Comparison of ENCODE assay signal across 23 cellular contexts in the genomic region with DNA sequence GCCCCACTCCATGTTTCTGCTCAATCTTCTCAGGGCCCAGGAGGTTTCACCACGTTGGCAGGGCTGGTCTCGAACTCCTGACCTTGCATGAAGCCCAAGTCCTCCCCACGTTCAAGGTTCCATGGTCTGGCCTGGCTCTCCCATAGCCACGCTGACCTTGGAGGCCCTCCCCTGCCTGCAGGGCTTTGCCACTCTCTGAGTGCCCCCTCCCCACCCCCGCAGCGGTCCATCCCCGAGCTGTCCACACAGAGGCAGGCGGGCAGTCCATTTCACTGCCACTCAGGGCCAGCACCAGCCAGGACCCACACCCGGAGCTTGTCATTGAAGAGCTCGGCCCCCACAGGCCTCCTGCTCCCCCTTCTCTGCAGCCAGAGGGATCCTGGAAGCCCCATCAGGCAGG. TPM values are rescaled to one million over a fixed set of nuclear protein-coding genes. Genes with fewer than 3 reads are reported as not detected.
"Had no signal": no experiment of that assay in that cellular context is flagged by ENCODE, and none has a peak within 500 bp of the region (broad histone marks: within the 10 kb centered on the region; RNA-seq: fewer than 3 reads in every experiment).

No MANE protein-coding gene starts in this region.

- H3K27ac ChIP-seq: adrenal gland, breast epithelium, Peyer's patch, RWPE1, SJCRH30, VCaP had no signal

- H3K27ac Mint-ChIP-seq: activated CD8-positive, alpha-beta T cell treated with anti-CD3 and anti-CD28 coated beads for 36 hours; activated naive CD8-positive, alpha-beta T cell treated with anti-CD3 and anti-CD28 coated beads, Interleukin-2, amount 10 ng/mL, durations not matched to agents 7 days and 5 days; activated T-cell treated with anti-CD3 and anti-CD28 coated beads, Interleukin-2, amount 50 U/mL, for 72 hours; activated T-helper 2 cell treated with anti-CD3 and anti-CD28 coated beads, Interferon-gamma antibody, Interleukin-2, Interleukin-4, amounts not matched to agents 10 μg/mL and 5 μg/mL and 100 μg/mL, durations not matched to agents 14 hours and 24 hours and 36 hours had no signal

- H3K4me3 ChIP-seq: adrenal gland, breast epithelium, Peyer's patch, SJCRH30 had no signal

- H3K9ac ChIP-seq: SK-N-SH had no signal

- H3K4me1 ChIP-seq: adrenal gland, breast epithelium, Peyer's patch, SJCRH30 had no signal

- H3K27me3 Mint-ChIP-seq: activated naive CD8-positive, alpha-beta T cell treated with anti-CD3 and anti-CD28 coated beads, Interleukin-2, amount 10 ng/mL, durations not matched to agents 7 days and 5 days had no signal

- H3K9me3 ChIP-seq: adrenal gland, breast epithelium, Peyer's patch, SJCRH30, SK-N-SH had no signal

- H3K9me3 Mint-ChIP-seq: activated CD8-positive, alpha-beta T cell treated with anti-CD3 and anti-CD28 coated beads for 36 hours; activated naive CD8-positive, alpha-beta T cell treated with anti-CD3 and anti-CD28 coated beads, Interleukin-2, amount 10 ng/mL, durations not matched to agents 7 days and 5 days; activated T-cell treated with anti-CD3 and anti-CD28 coated beads, Interleukin-2, amount 50 U/mL, for 72 hours; activated T-helper 2 cell treated with anti-CD3 and anti-CD28 coated beads, Interferon-gamma antibody, Interleukin-2, Interleukin-4, amounts not matched to agents 10 μg/mL and 5 μg/mL and 100 μg/mL, durations not matched to agents 14 hours and 24 hours and 36 hours had no signal

- H3K27me3 ChIP-seq: adrenal gland, breast epithelium, Peyer's patch, SJCRH30 had no signal

- ATAC-seq: activated CD8-positive, alpha-beta T cell treated with anti-CD3 and anti-CD28 coated beads for 36 hours; activated T-cell treated with anti-CD3 and anti-CD28 coated beads, Interleukin-2, amount 50 U/mL, for 72 hours had no signal

- H3K4me3 Mint-ChIP-seq: activated CD8-positive, alpha-beta T cell treated with anti-CD3 and anti-CD28 coated beads for 36 hours; activated naive CD8-positive, alpha-beta T cell treated with anti-CD3 and anti-CD28 coated beads, Interleukin-2, amount 10 ng/mL, durations not matched to agents 7 days and 5 days; activated T-cell treated with anti-CD3 and anti-CD28 coated beads, Interleukin-2, amount 50 U/mL, for 72 hours had no signal

- H3K36me3 ChIP-seq: adrenal gland, breast epithelium, Peyer's patch, SJCRH30 had no signal

- H3K36me3 Mint-ChIP-seq: activated naive CD8-positive, alpha-beta T cell treated with anti-CD3 and anti-CD28 coated beads, Interleukin-2, amount 10 ng/mL, durations not matched to agents 7 days and 5 days had no signal

- H3K4me1 Mint-ChIP-seq: activated naive CD8-positive, alpha-beta T cell treated with anti-CD3 and anti-CD28 coated beads, Interleukin-2, amount 10 ng/mL, durations not matched to agents 7 days and 5 days had no signal

- DNase-seq: activated CD4-positive, alpha-beta T cell treated with anti-CD3 and anti-CD28 coated beads for 4 hours; activated CD8-positive, alpha-beta memory T cell treated with anti-CD3 and anti-CD28 coated beads, Interleukin-2, amount 50 U/mL, for 4 hours; activated CD8-positive, alpha-beta T cell treated with anti-CD3 and anti-CD28 coated beads for 36 hours; activated gamma-delta T cell treated with Interleukin-2 at 50 U/mL for 16 hours; activated naive CD4-positive, alpha-beta T cell treated with anti-CD3 and anti-CD28 coated beads, Interleukin-2, amount 50 U/mL, for 16 hours; activated naive CD8-positive, alpha-beta T cell treated with anti-CD3 and anti-CD28 coated beads, Interleukin-2, amount 10 ng/mL, durations not matched to agents 7 days and 5 days; activated T-cell treated with anti-CD3 and anti-CD28 coated beads, Interleukin-2, amount 50 U/mL, for 72 hours; adrenal gland; aorta; caudate nucleus; MM.1S; NCI-H1105 treated with DMSO at 0.1 percent for 48 hours; NCI-H1436 treated with DMSO at 0.1 percent for 48 hours; NCI-H187; Right ventricle myocardium superior; SJCRH30; SK-N-SH; T-helper 1 cell had no signal

- H3K4me2 ChIP-seq: SK-N-SH had no signal

RNA-seq across cellular contexts. Expression of a gene that starts 30.7 kb away (rescaled TPM):
- total RNA-seq: Right ventricle myocardium superior had no signal
- polyA plus RNA-seq: aorta had no signal
